Comparison of ENCODE assay signal across 1 cellular context in the genomic region with DNA sequence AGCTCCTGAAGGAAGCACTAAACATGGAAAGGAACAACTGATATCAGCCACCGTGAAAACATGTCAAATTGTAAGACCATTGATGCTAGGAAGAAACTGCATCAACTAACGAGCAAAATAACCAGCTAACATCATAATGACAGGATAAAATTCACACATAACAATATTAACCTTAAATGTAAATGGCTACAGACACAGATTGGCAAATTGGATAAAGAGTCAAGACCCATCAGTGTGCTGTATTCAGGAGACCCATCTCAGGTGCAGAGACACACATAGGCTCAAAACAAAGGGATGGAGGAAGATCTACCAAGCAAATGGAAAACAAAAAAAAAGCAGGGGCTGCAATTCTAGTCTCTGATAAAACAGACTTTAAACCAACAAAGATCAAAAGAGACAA.
A peak's percentile ranks its signal among the peaks of the same experiment; 100 is the strongest.
TF ChIP-seq lines count a peak whose summit lies in the region.

No MANE protein-coding gene starts in this region.

TF ChIP-seq in HEK293, 187 proteins besides CTCF, POLR2A, EP300 and RAD21:
- TF ChIP-seq ZNF529 (tag by site-specific recombination; IDR thresholded peaks at IDR 0.05; ENCODE audit: insufficient replicate concordance), result peak; percentile 90
